Comparison of ENCODE assay signal across 1 cellular context in the genomic region with DNA sequence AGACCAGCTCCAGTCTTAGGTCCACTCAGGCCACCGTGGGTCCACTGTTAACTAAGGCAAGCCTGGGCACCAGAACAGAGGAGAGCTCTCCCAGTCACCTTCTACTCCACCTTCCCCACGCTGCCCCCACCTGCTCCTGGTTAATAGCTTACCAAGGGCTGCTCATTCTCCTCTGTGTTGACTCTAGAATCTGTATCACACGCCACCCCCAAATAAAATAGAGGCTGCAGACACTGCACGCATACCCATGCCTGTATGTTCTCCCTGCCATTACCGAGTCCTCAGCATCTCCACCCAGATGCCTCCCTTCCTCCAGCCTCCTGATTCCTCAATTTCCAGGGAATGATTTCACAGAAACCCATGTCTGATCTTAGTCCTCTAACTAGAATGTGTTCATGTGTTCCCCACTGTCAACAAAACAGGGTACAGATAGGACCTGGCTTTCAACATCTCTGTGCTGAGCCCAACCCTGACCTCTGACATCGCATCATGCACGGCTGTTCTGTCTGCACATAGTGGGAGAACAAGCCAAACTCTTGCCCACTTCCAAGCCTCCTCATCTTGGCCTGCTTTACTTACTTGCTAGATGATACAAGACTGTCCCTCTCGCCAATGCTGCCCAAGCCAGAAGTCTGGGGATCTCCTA.
TF ChIP-seq lines count a peak whose summit lies in the region.

No MANE protein-coding gene starts in this region.

TF ChIP-seq in HepG2, 621 proteins besides CTCF, POLR2A, EP300 and RAD21 (continued from another document):
- TF ChIP-seq, protein P1, sequence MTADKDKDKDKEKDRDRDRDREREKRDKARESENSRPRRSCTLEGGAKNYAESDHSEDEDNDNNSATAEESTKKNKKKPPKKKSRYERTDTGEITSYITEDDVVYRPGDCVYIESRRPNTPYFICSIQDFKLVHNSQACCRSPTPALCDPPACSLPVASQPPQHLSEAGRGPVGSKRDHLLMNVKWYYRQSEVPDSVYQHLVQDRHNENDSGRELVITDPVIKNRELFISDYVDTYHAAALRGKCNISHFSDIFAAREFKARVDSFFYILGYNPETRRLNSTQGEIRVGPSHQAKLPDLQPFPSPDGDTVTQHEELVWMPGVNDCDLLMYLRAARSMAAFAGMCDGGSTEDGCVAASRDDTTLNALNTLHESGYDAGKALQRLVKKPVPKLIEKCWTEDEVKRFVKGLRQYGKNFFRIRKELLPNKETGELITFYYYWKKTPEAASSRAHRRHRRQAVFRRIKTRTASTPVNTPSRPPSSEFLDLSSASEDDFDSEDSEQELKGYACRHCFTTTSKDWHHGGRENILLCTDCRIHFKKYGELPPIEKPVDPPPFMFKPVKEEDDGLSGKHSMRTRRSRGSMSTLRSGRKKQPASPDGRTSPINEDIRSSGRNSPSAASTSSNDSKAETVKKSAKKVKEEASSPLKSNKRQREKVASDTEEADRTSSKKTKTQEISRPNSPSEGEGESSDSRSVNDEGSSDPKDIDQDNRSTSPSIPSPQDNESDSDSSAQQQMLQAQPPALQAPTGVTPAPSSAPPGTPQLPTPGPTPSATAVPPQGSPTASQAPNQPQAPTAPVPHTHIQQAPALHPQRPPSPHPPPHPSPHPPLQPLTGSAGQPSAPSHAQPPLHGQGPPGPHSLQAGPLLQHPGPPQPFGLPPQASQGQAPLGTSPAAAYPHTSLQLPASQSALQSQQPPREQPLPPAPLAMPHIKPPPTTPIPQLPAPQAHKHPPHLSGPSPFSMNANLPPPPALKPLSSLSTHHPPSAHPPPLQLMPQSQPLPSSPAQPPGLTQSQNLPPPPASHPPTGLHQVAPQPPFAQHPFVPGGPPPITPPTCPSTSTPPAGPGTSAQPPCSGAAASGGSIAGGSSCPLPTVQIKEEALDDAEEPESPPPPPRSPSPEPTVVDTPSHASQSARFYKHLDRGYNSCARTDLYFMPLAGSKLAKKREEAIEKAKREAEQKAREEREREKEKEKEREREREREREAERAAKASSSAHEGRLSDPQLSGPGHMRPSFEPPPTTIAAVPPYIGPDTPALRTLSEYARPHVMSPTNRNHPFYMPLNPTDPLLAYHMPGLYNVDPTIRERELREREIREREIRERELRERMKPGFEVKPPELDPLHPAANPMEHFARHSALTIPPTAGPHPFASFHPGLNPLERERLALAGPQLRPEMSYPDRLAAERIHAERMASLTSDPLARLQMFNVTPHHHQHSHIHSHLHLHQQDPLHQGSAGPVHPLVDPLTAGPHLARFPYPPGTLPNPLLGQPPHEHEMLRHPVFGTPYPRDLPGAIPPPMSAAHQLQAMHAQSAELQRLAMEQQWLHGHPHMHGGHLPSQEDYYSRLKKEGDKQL (CRISPR knock-in tag; IDR thresholded peaks at IDR 0.05; ENCODE audit: low read depth) = no peak
- TF ChIP-seq ZNF234 (CRISPR knock-in tag; conservative IDR thresholded peaks at IDR 0.05) (no peak), TBX3 (IDR thresholded peaks at IDR 0.05; ENCODE audit: borderline replicate concordance) (0 out of 2 replicates have a peak, but pooled peaks have one; percentile 31), ZKSCAN1 (IDR thresholded peaks at IDR 0.05; ENCODE audit: low read length) (peak; percentile 77), ZNF274 (CRISPR knock-in tag; IDR thresholded peaks at IDR 0.05) (no peak), IRX3 (CRISPR knock-in tag; IDR thresholded peaks at IDR 0.05; ENCODE audit: borderline replicate concordance, low read depth) (0 out of 2 replicates have a peak, but pooled peaks have one; percentile 60), EEA1 (CRISPR knock-in tag; IDR thresholded peaks at IDR 0.05; ENCODE audit: borderline replicate concordance) (no peak), RFXANK (CRISPR knock-in tag; IDR thresholded peaks at IDR 0.05) (no peak), SOX13 (IDR thresholded peaks at IDR 0.05) (0 out of 2 replicates have a peak, but pooled peaks have one; percentile 7), SOX13 (CRISPR knock-in tag; conservative IDR thresholded peaks at IDR 0.05 in 1 of 2, IDR thresholded peaks at IDR 0.05 in 1 of 2) (peak in 1 of 2 experiments; percentile 45; a peak in 2 of 4 replicates), DNMT3B (CRISPR knock-in tag; conservative IDR thresholded peaks at IDR 0.05) (no peak), PITX1 (CRISPR knock-in tag; IDR thresholded peaks at IDR 0.05) (peak; percentile 47), KLF12 (CRISPR knock-in tag; IDR thresholded peaks at IDR 0.05; ENCODE audit: borderline replicate concordance) (no peak), ATAD3A (CRISPR knock-in tag; IDR thresholded peaks at IDR 0.05) (no peak), SALL1 (CRISPR knock-in tag; IDR thresholded peaks at IDR 0.05) (peak; percentile 60), ZNF121 (CRISPR knock-in tag; IDR thresholded peaks at IDR 0.05) (peak; percentile 36; the same call in 1 of the 2 replicates), ZZZ3 (CRISPR knock-in tag; IDR thresholded peaks at IDR 0.05; ENCODE audit: borderline replicate concordance) (no peak), TSC22D2 (CRISPR knock-in tag; IDR thresholded peaks at IDR 0.05; ENCODE audit: borderline replicate concordance) (no peak), ZIK1 (CRISPR knock-in tag; IDR thresholded peaks at IDR 0.05; ENCODE audit: borderline replicate concordance, low read depth) (no peak), SALL2 (CRISPR knock-in tag; IDR thresholded peaks at IDR 0.05) (no peak), DR1 (CRISPR knock-in tag; IDR thresholded peaks at IDR 0.05) (peak; percentile 39; the same call in 1 of the 2 replicates), ZSCAN31 (CRISPR knock-in tag; IDR thresholded peaks at IDR 0.05; ENCODE audit: low read depth) (0 out of 2 replicates have a peak, but pooled peaks have one; percentile 38)
- TF ChIP-seq, protein P2, sequence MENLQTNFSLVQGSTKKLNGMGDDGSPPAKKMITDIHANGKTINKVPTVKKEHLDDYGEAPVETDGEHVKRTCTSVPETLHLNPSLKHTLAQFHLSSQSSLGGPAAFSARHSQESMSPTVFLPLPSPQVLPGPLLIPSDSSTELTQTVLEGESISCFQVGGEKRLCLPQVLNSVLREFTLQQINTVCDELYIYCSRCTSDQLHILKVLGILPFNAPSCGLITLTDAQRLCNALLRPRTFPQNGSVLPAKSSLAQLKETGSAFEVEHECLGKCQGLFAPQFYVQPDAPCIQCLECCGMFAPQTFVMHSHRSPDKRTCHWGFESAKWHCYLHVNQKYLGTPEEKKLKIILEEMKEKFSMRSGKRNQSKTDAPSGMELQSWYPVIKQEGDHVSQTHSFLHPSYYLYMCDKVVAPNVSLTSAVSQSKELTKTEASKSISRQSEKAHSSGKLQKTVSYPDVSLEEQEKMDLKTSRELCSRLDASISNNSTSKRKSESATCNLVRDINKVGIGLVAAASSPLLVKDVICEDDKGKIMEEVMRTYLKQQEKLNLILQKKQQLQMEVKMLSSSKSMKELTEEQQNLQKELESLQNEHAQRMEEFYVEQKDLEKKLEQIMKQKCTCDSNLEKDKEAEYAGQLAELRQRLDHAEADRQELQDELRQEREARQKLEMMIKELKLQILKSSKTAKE (CRISPR knock-in tag; IDR thresholded peaks at IDR 0.05; ENCODE audit: borderline replicate concordance) = 0 out of 2 replicates have a peak, but pooled peaks have one; percentile 37
- TF ChIP-seq, protein P3, sequence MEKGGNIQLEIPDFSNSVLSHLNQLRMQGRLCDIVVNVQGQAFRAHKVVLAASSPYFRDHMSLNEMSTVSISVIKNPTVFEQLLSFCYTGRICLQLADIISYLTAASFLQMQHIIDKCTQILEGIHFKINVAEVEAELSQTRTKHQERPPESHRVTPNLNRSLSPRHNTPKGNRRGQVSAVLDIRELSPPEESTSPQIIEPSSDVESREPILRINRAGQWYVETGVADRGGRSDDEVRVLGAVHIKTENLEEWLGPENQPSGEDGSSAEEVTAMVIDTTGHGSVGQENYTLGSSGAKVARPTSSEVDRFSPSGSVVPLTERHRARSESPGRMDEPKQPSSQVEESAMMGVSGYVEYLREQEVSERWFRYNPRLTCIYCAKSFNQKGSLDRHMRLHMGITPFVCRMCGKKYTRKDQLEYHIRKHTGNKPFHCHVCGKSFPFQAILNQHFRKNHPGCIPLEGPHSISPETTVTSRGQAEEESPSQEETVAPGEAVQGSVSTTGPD (CRISPR knock-in tag; IDR thresholded peaks at IDR 0.05) = 0 out of 2 replicates have a peak, but pooled peaks have one; percentile 48
- TF ChIP-seq, protein P4, sequence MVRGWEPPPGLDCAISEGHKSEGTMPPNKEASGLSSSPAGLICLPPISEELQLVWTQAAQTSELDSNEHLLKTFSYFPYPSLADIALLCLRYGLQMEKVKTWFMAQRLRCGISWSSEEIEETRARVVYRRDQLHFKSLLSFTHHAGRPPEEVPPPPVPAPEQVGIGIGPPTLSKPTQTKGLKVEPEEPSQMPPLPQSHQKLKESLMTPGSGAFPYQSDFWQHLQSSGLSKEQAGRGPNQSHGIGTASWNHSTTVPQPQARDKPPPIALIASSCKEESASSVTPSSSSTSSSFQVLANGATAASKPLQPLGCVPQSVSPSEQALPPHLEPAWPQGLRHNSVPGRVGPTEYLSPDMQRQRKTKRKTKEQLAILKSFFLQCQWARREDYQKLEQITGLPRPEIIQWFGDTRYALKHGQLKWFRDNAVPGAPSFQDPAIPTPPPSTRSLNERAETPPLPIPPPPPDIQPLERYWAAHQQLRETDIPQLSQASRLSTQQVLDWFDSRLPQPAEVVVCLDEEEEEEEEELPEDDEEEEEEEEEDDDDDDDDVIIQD (CRISPR knock-in tag; IDR thresholded peaks at IDR 0.05; ENCODE audit: low read depth) = no peak
- TF ChIP-seq, protein P5, sequence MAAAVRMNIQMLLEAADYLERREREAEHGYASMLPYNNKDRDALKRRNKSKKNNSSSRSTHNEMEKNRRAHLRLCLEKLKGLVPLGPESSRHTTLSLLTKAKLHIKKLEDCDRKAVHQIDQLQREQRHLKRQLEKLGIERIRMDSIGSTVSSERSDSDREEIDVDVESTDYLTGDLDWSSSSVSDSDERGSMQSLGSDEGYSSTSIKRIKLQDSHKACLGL (CRISPR knock-in tag; IDR thresholded peaks at IDR 0.05) = no peak
- TF ChIP-seq, protein P6, sequence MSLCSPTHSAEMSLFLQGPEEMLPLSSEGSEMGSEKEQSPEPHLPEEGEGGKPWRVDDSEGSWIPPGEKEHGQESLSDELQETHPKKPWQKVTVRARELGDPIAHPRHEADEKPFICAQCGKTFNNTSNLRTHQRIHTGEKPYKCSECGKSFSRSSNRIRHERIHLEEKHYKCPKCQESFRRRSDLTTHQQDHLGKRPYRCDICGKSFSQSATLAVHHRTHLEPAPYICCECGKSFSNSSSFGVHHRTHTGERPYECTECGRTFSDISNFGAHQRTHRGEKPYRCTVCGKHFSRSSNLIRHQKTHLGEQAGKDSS (CRISPR knock-in tag; IDR thresholded peaks at IDR 0.05; ENCODE audit: borderline replicate concordance, low read depth) = no peak
- TF ChIP-seq, protein P7, sequence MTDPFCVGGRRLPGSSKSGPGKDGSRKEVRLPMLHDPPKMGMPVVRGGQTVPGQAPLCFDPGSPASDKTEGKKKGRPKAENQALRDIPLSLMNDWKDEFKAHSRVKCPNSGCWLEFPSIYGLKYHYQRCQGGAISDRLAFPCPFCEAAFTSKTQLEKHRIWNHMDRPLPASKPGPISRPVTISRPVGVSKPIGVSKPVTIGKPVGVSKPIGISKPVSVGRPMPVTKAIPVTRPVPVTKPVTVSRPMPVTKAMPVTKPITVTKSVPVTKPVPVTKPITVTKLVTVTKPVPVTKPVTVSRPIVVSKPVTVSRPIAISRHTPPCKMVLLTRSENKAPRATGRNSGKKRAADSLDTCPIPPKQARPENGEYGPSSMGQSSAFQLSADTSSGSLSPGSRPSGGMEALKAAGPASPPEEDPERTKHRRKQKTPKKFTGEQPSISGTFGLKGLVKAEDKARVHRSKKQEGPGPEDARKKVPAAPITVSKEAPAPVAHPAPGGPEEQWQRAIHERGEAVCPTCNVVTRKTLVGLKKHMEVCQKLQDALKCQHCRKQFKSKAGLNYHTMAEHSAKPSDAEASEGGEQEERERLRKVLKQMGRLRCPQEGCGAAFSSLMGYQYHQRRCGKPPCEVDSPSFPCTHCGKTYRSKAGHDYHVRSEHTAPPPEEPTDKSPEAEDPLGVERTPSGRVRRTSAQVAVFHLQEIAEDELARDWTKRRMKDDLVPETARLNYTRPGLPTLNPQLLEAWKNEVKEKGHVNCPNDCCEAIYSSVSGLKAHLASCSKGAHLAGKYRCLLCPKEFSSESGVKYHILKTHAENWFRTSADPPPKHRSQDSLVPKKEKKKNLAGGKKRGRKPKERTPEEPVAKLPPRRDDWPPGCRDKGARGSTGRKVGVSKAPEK (CRISPR knock-in tag; IDR thresholded peaks at IDR 0.05; ENCODE audit: borderline replicate concordance) = 0 out of 2 replicates have a peak, but pooled peaks have one; percentile 41
- TF ChIP-seq, protein P8, sequence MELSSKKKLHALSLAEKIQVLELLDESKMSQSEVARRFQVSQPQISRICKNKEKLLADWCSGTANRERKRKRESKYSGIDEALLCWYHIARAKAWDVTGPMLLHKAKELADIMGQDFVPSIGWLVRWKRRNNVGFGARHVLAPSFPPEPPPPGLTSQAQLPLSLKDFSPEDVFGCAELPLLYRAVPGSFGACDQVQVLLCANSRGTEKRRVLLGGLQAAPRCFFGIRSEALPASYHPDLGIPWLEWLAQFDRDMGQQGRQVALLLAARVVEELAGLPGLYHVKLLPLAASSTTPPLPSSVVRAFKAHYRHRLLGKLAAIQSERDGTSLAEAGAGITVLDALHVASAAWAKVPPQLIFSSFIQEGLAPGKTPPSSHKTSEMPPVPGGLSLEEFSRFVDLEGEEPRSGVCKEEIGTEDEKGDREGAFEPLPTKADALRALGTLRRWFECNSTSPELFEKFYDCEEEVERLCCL (CRISPR knock-in tag; IDR thresholded peaks at IDR 0.05; ENCODE audit: borderline replicate concordance) = no peak
